ENCODE assay signal across 8 cellular contexts in the genomic region with DNA sequence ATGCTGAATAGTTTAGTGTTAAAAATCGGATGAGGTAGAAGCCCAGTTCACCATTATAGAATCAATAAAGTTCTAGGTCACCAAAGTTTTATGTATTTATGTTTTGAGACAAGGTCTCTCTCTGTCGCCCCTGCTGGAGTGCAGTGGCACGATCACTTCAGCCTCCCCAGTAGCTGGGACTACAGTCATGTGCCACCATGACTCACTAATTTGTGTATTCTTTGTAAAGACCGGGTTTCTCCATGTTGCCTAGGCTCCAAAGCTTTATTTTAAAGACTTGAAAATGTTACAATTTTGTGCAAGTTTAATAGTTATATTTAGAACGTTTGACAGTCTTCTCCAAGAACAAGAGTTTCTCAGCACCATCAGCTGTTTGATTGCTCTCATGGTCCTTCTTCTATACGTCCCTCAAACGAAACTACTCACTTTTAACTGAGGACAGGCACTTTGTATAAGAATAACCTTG. TPM values are rescaled to one million over a fixed set of nuclear protein-coding genes. Genes with fewer than 3 reads are reported as not detected.
DNase-seq lines count a peak whose midpoint lies in the region; ATAC-seq and TF ChIP-seq lines count a peak whose summit lies in the region.

No MANE protein-coding gene starts in this region.

- ATAC-seq in GM21723 (IDR thresholded peaks at IDR 0.05; ENCODE audit: unreplicated experiment) (no peak), GM21367 (IDR thresholded peaks at IDR 0.05; ENCODE audit: unreplicated experiment) (no peak), HG02884 (IDR thresholded peaks at IDR 0.05; ENCODE audit: unreplicated experiment) (no peak)

- H2BK12ac ChIP-seq in neuronal stem cell (ENCODE audit: low read length), result no peak overlapping the region

- no peak overlapping the region for H3K18ac ChIP-seq in neuronal stem cell (ENCODE audit: low read length)

- no peaks in the 10 kb centered on the region for H3K4me1 Mint-ChIP-seq in endodermal cell

- DNase-seq in Caki2 (ENCODE audit: low read depth) (peak; percentile 83), HuH-7 (ENCODE audit: low spot score) (peak; percentile 47), endodermal cell (peak; percentile 83), neuronal stem cell (ENCODE audit: low spot score) (peak; percentile 11)

- H3K9ac ChIP-seq in endodermal cell (ENCODE audit: extremely low read depth, low read length, poor library complexity, severe bottlenecking), result no peak overlapping the region
- no peak overlapping the region for H3K9ac ChIP-seq in neuronal stem cell (ENCODE audit: low read depth, low read length, poor library complexity)

- in situ Hi-C loops in Caki2 (cut with HindIII; ENCODE audit: low pct_unique_long_range_greater_than_20kb, low sequenced_read_pairs), result no loop called here

- H3K27ac ChIP-seq in endodermal cell (ENCODE audit: low read depth, low read length), result no peak overlapping the region
- no peak overlapping the region for H3K27ac ChIP-seq in neuronal stem cell (replicated peaks; ENCODE audit: low read length)

- H3K36me3 ChIP-seq in endodermal cell (ENCODE audit: control insufficient read depth, insufficient read depth, low read length) (peaks cover 50% of the 10 kb centered on the region), neuronal stem cell (replicated peaks in 1 of 2; ENCODE audit: control insufficient read depth in 2 of 2, insufficient read depth in 2 of 2, low read length in 2 of 2) (peaks cover 14 to 93% of the 10 kb centered on the region in 2 donors)

- no peaks in the 10 kb centered on the region for H3K9me3 Mint-ChIP-seq in endodermal cell

- H2BK5ac ChIP-seq in neuronal stem cell (ENCODE audit: low read length), result no peak overlapping the region

- H3K23ac ChIP-seq in neuronal stem cell (ENCODE audit: low read depth, low read length, poor library complexity), result no peak overlapping the region

- H3K14ac ChIP-seq in neuronal stem cell (ENCODE audit: low read length), result no peak overlapping the region

- H3K4me3 ChIP-seq in WI38 (ENCODE audit: low read depth, low read length), result no peak overlapping the region
- H3K4me3 ChIP-seq in endodermal cell (ENCODE audit: low read length), result no peak overlapping the region
- H3K4me3 ChIP-seq in neuronal stem cell (ENCODE audit: low read length in 2 of 2), result no peak overlapping the region

- H3K27me3 Mint-ChIP-seq in endodermal cell (ENCODE audit: insufficient read depth), result no peaks in the 10 kb centered on the region

- H3K36me3 Mint-ChIP-seq in endodermal cell (ENCODE audit: low read depth), result peaks cover 45% of the 10 kb centered on the region

- H2AK5ac ChIP-seq in neuronal stem cell (ENCODE audit: low read depth, low read length), result no peak overlapping the region

- no peaks in the 10 kb centered on the region for H3K79me1 ChIP-seq in neuronal stem cell (ENCODE audit: low read depth, low read length)

- H3K27ac Mint-ChIP-seq in endodermal cell, result peak overlapping the region; percentile 81

- TF ChIP-seq CTCF in WI38 (IDR thresholded peaks at IDR 0.05; ENCODE audit: low read depth, low read length) (peak; percentile 67), endodermal cell (conservative IDR thresholded peaks at IDR 0.05) (peak; percentile 77)

- H3K9me3 ChIP-seq in endodermal cell (ENCODE audit: control insufficient read depth, low read length), result no peaks in the 10 kb centered on the region
- no peaks in the 10 kb centered on the region for H3K9me3 ChIP-seq in neuronal stem cell (replicated peaks in 1 of 2; ENCODE audit: control insufficient read depth in 2 of 2, insufficient read depth in 1 of 2, low read depth in 1 of 2, low read length in 2 of 2)

- H3K4ac ChIP-seq in neuronal stem cell (ENCODE audit: low read length), result no peak overlapping the region

- H3K4me1 ChIP-seq in endodermal cell (ENCODE audit: control insufficient read depth, insufficient read depth, low read length), result no peaks in the 10 kb centered on the region
- no peaks in the 10 kb centered on the region for H3K4me1 ChIP-seq in neuronal stem cell (ENCODE audit: control insufficient read depth in 2 of 2, insufficient read depth in 1 of 2, low read depth in 1 of 2, low read length in 2 of 2)

- H3K27me3 ChIP-seq in endodermal cell (ENCODE audit: control insufficient read depth, insufficient read depth, low read length, poor library complexity, severe bottlenecking) (no peaks in the 10 kb centered on the region), neuronal stem cell (ENCODE audit: control insufficient read depth in 3 of 3, insufficient read depth in 3 of 3, low read depth in 1 of 3, low read length in 3 of 3) (no peaks in the 10 kb centered on the region)

- no peak overlapping the region for H4K91ac ChIP-seq in neuronal stem cell (ENCODE audit: low read depth, low read length, poor library complexity)

- peak overlapping the region; percentile 56 for H2AFZ ChIP-seq in neuronal stem cell (ENCODE audit: low read length)

- 57 to 60% methylated on average over 5 to 7 of the region's 7 CpGs for WGBS in endodermal cell (ENCODE audit: insufficient coverage in 1 of 2, insufficient read length in 1 of 2), 2 experiments
- WGBS in neuronal stem cell (ENCODE audit: extremely low coverage in 2 of 2, insufficient read length in 2 of 2, insufficient replicate concordance in 1 of 2), 2 donors, result no CpG with 5 or more reads among the region's 7 CpGs

- no peak overlapping the region for H4K8ac ChIP-seq in neuronal stem cell (ENCODE audit: low read depth, low read length)

- no peak overlapping the region for H3K4me3 Mint-ChIP-seq in endodermal cell

- H2BK120ac ChIP-seq in neuronal stem cell (ENCODE audit: low read depth, low read length), result no peak overlapping the region

- H2BK15ac ChIP-seq in neuronal stem cell (ENCODE audit: low read length), result no peak overlapping the region

- H3K4me2 ChIP-seq in neuronal stem cell (ENCODE audit: insufficient read depth, low read length, poor library complexity, severe bottlenecking), result no peak overlapping the region

RNA-seq across cellular contexts. Expression of a gene that starts 32.1 kb away (rescaled TPM):
- total RNA-seq in Caki2 (2014; rRNA removed; shearing (Covaris generic); ENCODE audit: low replicate concordance), result 50.5 and 73.2 TPM in 2 replicates
- 10 to 100 TPM; 60.5 to 69.2 TPM for total RNA-seq in endodermal cell
- polyA plus RNA-seq in endodermal cell (2013, experiment 1 of 2), result 75.0 TPM
- polyA plus RNA-seq in endodermal cell (2013, experiment 2 of 2), result 73.9 TPM
- polyA plus RNA-seq in neuronal stem cell (2013, experiment 1 of 2), result 50.4 TPM
- polyA plus RNA-seq in neuronal stem cell (2013, experiment 2 of 2), result 51.2 TPM

RNA-seq across cellular contexts. Expression of a gene that starts 39.2 kb away (rescaled TPM):
- 1.7 and 3.5 TPM in 2 replicates for total RNA-seq in Caki2 (2014; rRNA removed; shearing (Covaris generic); ENCODE audit: low replicate concordance)
- 10 to 100 TPM; 39.3 to 39.6 TPM for total RNA-seq in endodermal cell
- polyA plus RNA-seq in endodermal cell (2013, experiment 1 of 2), result 29.8 TPM
- 25.0 TPM for polyA plus RNA-seq in endodermal cell (2013, experiment 2 of 2)
- 11.6 TPM for polyA plus RNA-seq in neuronal stem cell (2013, experiment 1 of 2)
- 12.5 TPM for polyA plus RNA-seq in neuronal stem cell (2013, experiment 2 of 2)

Comparison
In these comparisons a context has a peak if more than half of its experiments do, and no peak if none do; other contexts are left out.
1. DNase-seq: peak in every context shown above with its lines; median percentile 83 in Caki2; 83 in endodermal cell; 47 in HuH-7; 11 in neuronal stem cell.